In genomic region chr19:34676697-34677385, GRCh38 we compare ENCODE assay signal across 8 cellular contexts. TPM values are rescaled to one million over a fixed set of nuclear protein-coding genes. Genes with fewer than 3 reads are reported as not detected.
DNase-seq lines count a peak whose midpoint lies in the region; ATAC-seq, FAIRE-seq and TF ChIP-seq lines count a peak whose summit lies in the region.

Gene SCGB2B2, minus strand, starts transcription at chr19:34677159. Its CDS starts 82,596 bp downstream, at chr19:34594563.

- no peaks in the 10 kb centered on the region; the same call in 1 of the 2 replicates for H3K36me3 ChIP-seq in GM06990 (ENCODE audit: control insufficient read depth, insufficient read depth, low read length)

- peak; percentile 43 for ATAC-seq in GM21737 (IDR thresholded peaks at IDR 0.05; ENCODE audit: unreplicated experiment)
- peak; percentile 79 for ATAC-seq in activated naive CD8-positive, alpha-beta T cell treated with anti-CD3 and anti-CD28 coated beads, Interleukin-2, amount 50 U/mL, for 24 hours

- peak within 1 kb of the TSS; percentile 93 to 100 (median 99) for H3K27ac Mint-ChIP-seq in IgD-negative memory B cell
- peak within 1 kb of the TSS; percentile 96 for H3K27ac Mint-ChIP-seq in activated naive CD8-positive, alpha-beta T cell treated with anti-CD3 and anti-CD28 coated beads, Interleukin-2, amount 50 U/mL, for 24 hours

- no peak for TF ChIP-seq CTCF in GM06990 (IDR thresholded peaks at IDR 0.05; ENCODE audit: insufficient read depth, low read length, poor library complexity, severe bottlenecking)

- peaks cover 11 to 22% (median 13%) of the 10 kb centered on the region in 3 donors for H3K4me1 Mint-ChIP-seq in IgD-negative memory B cell
- H3K4me1 Mint-ChIP-seq in activated naive CD8-positive, alpha-beta T cell treated with anti-CD3 and anti-CD28 coated beads, Interleukin-2, amount 50 U/mL, for 24 hours: peaks cover 28% of the 10 kb centered on the region

- FAIRE-seq in RCC 7860 (lab: Jason Lieb, UNC): no peak

- DNase-seq in GM06990 (ENCODE audit: extremely low read depth, insufficient read length) (no peak), OCI-M2 (lab: John Stamatoyannopoulos, UW; ENCODE audit: unreplicated experiment) (peak; percentile 97), hepatic stellate cell (ENCODE audit: low spot score) (peak; percentile 78), putamen (ENCODE audit: low spot score) (peak; percentile 78), RCC 7860 (ENCODE audit: low spot score) (no peak)
- peak; percentile 75 for DNase-seq in activated naive CD8-positive, alpha-beta T cell treated with anti-CD3 and anti-CD28 coated beads, Interleukin-2, amount 50 U/mL, for 24 hours

- peak within 1 kb of the TSS; percentile 70 for H3K4me3 ChIP-seq in GM06990 (replicated peaks; ENCODE audit: low read depth, low read length)

- no peaks in the 10 kb centered on the region for H3K27me3 Mint-ChIP-seq in IgD-negative memory B cell
- peaks cover 2% of the 10 kb centered on the region for H3K27me3 Mint-ChIP-seq in activated naive CD8-positive, alpha-beta T cell treated with anti-CD3 and anti-CD28 coated beads, Interleukin-2, amount 50 U/mL, for 24 hours

- H3K4me3 Mint-ChIP-seq in IgD-negative memory B cell: peak within 1 kb of the TSS; percentile 95 to 99 (median 98)
- peak within 1 kb of the TSS; percentile 87 for H3K4me3 Mint-ChIP-seq in activated naive CD8-positive, alpha-beta T cell treated with anti-CD3 and anti-CD28 coated beads, Interleukin-2, amount 50 U/mL, for 24 hours

- H3K9me3 Mint-ChIP-seq in IgD-negative memory B cell: peaks cover 7 to 12% (median 9%) of the 10 kb centered on the region in 3 donors
- peaks cover 19% of the 10 kb centered on the region for H3K9me3 Mint-ChIP-seq in activated naive CD8-positive, alpha-beta T cell treated with anti-CD3 and anti-CD28 coated beads, Interleukin-2, amount 50 U/mL, for 24 hours

- H3K27me3 ChIP-seq in GM06990 (replicated peaks; ENCODE audit: control insufficient read depth, insufficient read depth, low read length): no peaks in the 10 kb centered on the region

- peaks cover 17% of the 10 kb centered on the region for H3K36me3 Mint-ChIP-seq in IgD-negative memory B cell
- peaks cover 36% of the 10 kb centered on the region for H3K36me3 Mint-ChIP-seq in activated naive CD8-positive, alpha-beta T cell treated with anti-CD3 and anti-CD28 coated beads, Interleukin-2, amount 50 U/mL, for 24 hours (ENCODE audit: low read depth)

RNA-seq across cellular contexts. Expression of gene SCGB2B2, which starts in this region (rescaled TPM):
- polyA plus RNA-seq in IgD-negative memory B cell: not detected

Comparison
In these comparisons a context has a peak if more than half of its experiments do, and no peak if none do; other contexts are left out.
1. DNase-seq: peak in OCI-M2 (single experiment), activated naive CD8-positive, alpha-beta T cell treated with anti-CD3 and anti-CD28 coated beads, Interleukin-2, amount 50 U/mL, for 24 hours (single experiment), hepatic stellate cell (single experiment) and putamen (single experiment); none in GM06990 (single experiment) and RCC 7860 (single experiment).